Comparison of ENCODE assay signal across 9 cellular contexts in genomic region chr3:119628390-119628789, GRCh38. TPM values are rescaled to one million over a fixed set of nuclear protein-coding genes. Genes with fewer than 3 reads are reported as not detected.
DNase-seq lines count a peak whose midpoint lies in the region; ATAC-seq and TF ChIP-seq lines count a peak whose summit lies in the region.
"Had no signal": no experiment of that assay in that cellular context is flagged by ENCODE, and none has a peak within 500 bp of the region (broad histone marks: within the 10 kb centered on the region; RNA-seq: fewer than 3 reads in every experiment).

No MANE protein-coding gene starts in this region.

- no peaks in the 10 kb centered on the region for H3K27me3 ChIP-seq in lower lobe of right lung (ENCODE audit: low read depth)
- no peaks in the 10 kb centered on the region for H3K27me3 ChIP-seq in aorta (ENCODE audit: control insufficient read depth in 1 of 2, insufficient read depth in 2 of 2, low read length in 1 of 2)

- ATAC-seq in GM18520 (IDR thresholded peaks at IDR 0.05; ENCODE audit: unreplicated experiment) (peak; percentile 62), GM21390 (IDR thresholded peaks at IDR 0.05; ENCODE audit: unreplicated experiment) (peak; percentile 58), HG03442 (IDR thresholded peaks at IDR 0.05; ENCODE audit: unreplicated experiment) (peak; percentile 60), lower lobe of right lung (peak in 1 of 2 donors; percentile 7), aorta (ENCODE audit: low FRiP score) (no peak)

- TF ChIP-seq CTCF in lower lobe of right lung (IDR thresholded peaks at IDR 0.05): no peak

- WGBS in aorta, 2 donors: 93 to 97% methylated on average over 4 of the region's 4 CpGs

- intact Hi-C loops in lower lobe of right lung (cut with DNase I): no loop called here
- intact Hi-C loops in aorta (cut with DNase I): loop anchor here in 1 of 2 donors (5.0 kb wide), 1 partner anchor 51 kb away; the partner anchor contains the start of gene ADPRH

- H3K36me3 ChIP-seq in lower lobe of right lung (no peaks in the 10 kb centered on the region), aorta (ENCODE audit: control insufficient read depth in 1 of 2, insufficient read depth in 2 of 2, low read length in 1 of 2) (no peaks in the 10 kb centered on the region)

- no peak overlapping the region for H3K4me3 ChIP-seq in lower lobe of right lung
- no peak overlapping the region for H3K4me3 ChIP-seq in aorta (ENCODE audit: low read length in 2 of 2)

- no peaks in the 10 kb centered on the region for H3K9me3 ChIP-seq in lower lobe of right lung
- peaks cover 2% of the 10 kb centered on the region for H3K9me3 ChIP-seq in aorta (ENCODE audit: control insufficient read depth, low read length)

- H3K4me1 ChIP-seq in lower lobe of right lung (peaks cover 60% of the 10 kb centered on the region), aorta (ENCODE audit: control insufficient read depth in 1 of 2, insufficient read depth in 2 of 2, low read length in 2 of 2) (peaks cover 0 to 3% of the 10 kb centered on the region in 2 donors)

- DNase-seq in lower lobe of right lung (no peak), RKO (ENCODE audit: low spot score) (no peak), aorta (no peak), retina (no peak), NCI-H1694 treated with DMSO at 0.1 percent for 48 hours (lab: John Stamatoyannopoulos, UW) (no peak)

- H3K27ac ChIP-seq in lower lobe of right lung (peak overlapping the region; percentile 67), aorta (ENCODE audit: low read depth in 1 of 2, low read length in 2 of 2) (peak overlapping the region in 1 of 2 donors; percentile 42)
- H3K27ac ChIP-seq: VCaP had no signal

RNA-seq across cellular contexts. Expression of gene PLA1A, which starts 30.7 kb away (rescaled TPM):
- 13.1 TPM for total RNA-seq in lower lobe of right lung
- 1 to 10 TPM; 2.1 to 5.7 TPM for total RNA-seq in aorta
- polyA plus RNA-seq in aorta: 1 to 10 TPM in 1 of 2 donors, under 1 TPM in 1; 0.50 to 4.0 TPM

RNA-seq across cellular contexts. Expression of gene POPDC2, which starts 32.0 kb away (rescaled TPM):
- total RNA-seq in lower lobe of right lung (1.5 TPM), aorta (10 to 100 TPM in 1 of 2 donors, 1 to 10 TPM in 1; 9.5 to 11.5 TPM)
- polyA plus RNA-seq in aorta: 10 to 100 TPM; 11.0 to 17.5 TPM

RNA-seq across cellular contexts. Expression of gene COX17, which starts 48.8 kb away (rescaled TPM):
- total RNA-seq in lower lobe of right lung (54.4 TPM), aorta (10 to 100 TPM; 43.6 to 47.3 TPM)
- 100 to 1,000 TPM in 1 of 2 donors, 10 to 100 TPM in 1; 74.9 to 170 TPM for polyA plus RNA-seq in aorta

RNA-seq across cellular contexts. Expression of gene ADPRH, which starts 49.1 kb away (rescaled TPM):
- total RNA-seq in lower lobe of right lung: 32.0 TPM
- total RNA-seq in aorta: 10 to 100 TPM; 13.6 to 13.9 TPM
- polyA plus RNA-seq in aorta: 1 to 10 TPM; 5.6 to 7.5 TPM
